13 cellular contexts compared by ENCODE assay signal in the genomic region with DNA sequence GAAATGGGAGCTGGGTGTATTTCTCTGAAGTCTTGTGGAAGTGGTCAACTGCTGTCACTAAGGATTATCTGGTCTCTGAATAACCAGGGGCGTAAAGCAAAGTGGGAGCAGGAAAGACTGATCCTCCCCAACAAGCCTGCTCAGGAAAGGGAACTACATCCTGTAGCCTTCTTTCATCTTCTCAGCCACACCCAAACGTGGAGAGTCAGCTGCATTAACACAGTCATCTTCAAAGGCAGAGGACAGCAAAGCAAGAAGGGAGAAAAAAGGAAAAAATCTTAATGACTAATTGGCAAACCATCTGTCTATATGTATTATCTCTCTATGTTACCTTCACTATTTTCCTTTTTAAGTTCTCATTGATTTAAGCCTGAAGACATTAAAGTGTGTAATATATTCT.
DNase-seq lines count a peak whose midpoint lies in the region; ATAC-seq and TF ChIP-seq lines count a peak whose summit lies in the region.
"Had no signal": no experiment of that assay in that cellular context is flagged by ENCODE, and none has a peak within 500 bp of the region (broad histone marks: within the 10 kb centered on the region; RNA-seq: fewer than 3 reads in every experiment).

No MANE protein-coding gene starts in this region.

- no peak overlapping the region for H2BK12ac ChIP-seq in neuronal stem cell (ENCODE audit: low read length)

- in situ Hi-C loops in KBM-7 (cut with MboI; ENCODE audit: low pct_unique_long_range_greater_than_20kb, low sequenced_read_pairs) = no loop called here

- no peak overlapping the region for H2AK5ac ChIP-seq in neuronal stem cell (ENCODE audit: low read depth, low read length)

- TF ChIP-seq CTCF in RWPE2 (IDR thresholded peaks at IDR 0.05; ENCODE audit: poor library complexity, severe bottlenecking) (no peak), epithelial cell of esophagus (IDR thresholded peaks at IDR 0.05; ENCODE audit: insufficient read depth, low read depth, low read length, missing control alignments) (no peak), Peyer's patch (IDR thresholded peaks at IDR 0.05) (no peak)

- DNase-seq in KBM-7 (peak; percentile 3), RWPE2 (ENCODE audit: low spot score) (no peak), epithelial cell of esophagus (ENCODE audit: low read depth) (peak; percentile 37), neuronal stem cell (ENCODE audit: low spot score) (no peak), NCI-H446 treated with DMSO at 0.1 percent for 48 hours (lab: John Stamatoyannopoulos, UW) (no peak), Peyer's patch (no peak)
- DNase-seq: CD8-positive, alpha-beta T cell; COR-L47; DND-41; GDM1; GM23248 had no signal

- no CpG with 5 or more reads among the region's 2 CpGs for WGBS in neuronal stem cell (ENCODE audit: extremely low coverage in 2 of 2, insufficient read length in 2 of 2, insufficient replicate concordance in 1 of 2), 2 donors

- ATAC-seq in RWPE2 (ENCODE audit: low read depth) = peak; percentile 44; the same call in 1 of the 3 replicates
- ATAC-seq in HG03095 (IDR thresholded peaks at IDR 0.05; ENCODE audit: unreplicated experiment) = no peak
- no peak for ATAC-seq in GM21723 (IDR thresholded peaks at IDR 0.05; ENCODE audit: unreplicated experiment)
- ATAC-seq: CD8-positive, alpha-beta T cell had no signal

- no peak overlapping the region for H4K8ac ChIP-seq in neuronal stem cell (ENCODE audit: low read depth, low read length)

- no peak overlapping the region for H3K9ac ChIP-seq in neuronal stem cell (ENCODE audit: low read depth, low read length, poor library complexity)
- H3K9ac ChIP-seq: GM23248 had no signal

- H3K27ac ChIP-seq in RWPE2 (ENCODE audit: poor library complexity, severe bottlenecking) (no peak overlapping the region), neuronal stem cell (replicated peaks; ENCODE audit: low read length) (no peak overlapping the region), Peyer's patch (no peak overlapping the region)
- H3K27ac ChIP-seq: GM23248 had no signal

- TF ChIP-seq POLR2A in Peyer's patch (IDR thresholded peaks at IDR 0.05) = no peak

- H3K79me1 ChIP-seq in neuronal stem cell (ENCODE audit: low read depth, low read length) = no peaks in the 10 kb centered on the region

- no peak overlapping the region for H2BK15ac ChIP-seq in neuronal stem cell (ENCODE audit: low read length)

- peak overlapping the region; percentile 22 for H2AFZ ChIP-seq in neuronal stem cell (ENCODE audit: low read length)
- H2AFZ ChIP-seq: GM23248 had no signal

- H3K4ac ChIP-seq in neuronal stem cell (ENCODE audit: low read length) = no peak overlapping the region

- H3K27me3 ChIP-seq in RWPE2 (ENCODE audit: insufficient read depth, poor library complexity, severe bottlenecking) (no peaks in the 10 kb centered on the region), neuronal stem cell (ENCODE audit: control insufficient read depth in 3 of 3, insufficient read depth in 3 of 3, low read depth in 1 of 3, low read length in 3 of 3) (no peaks in the 10 kb centered on the region), Peyer's patch (no peaks in the 10 kb centered on the region)

- H2BK5ac ChIP-seq in neuronal stem cell (ENCODE audit: low read length) = no peak overlapping the region

- H3K23ac ChIP-seq in neuronal stem cell (ENCODE audit: low read depth, low read length, poor library complexity) = no peak overlapping the region

- H4K91ac ChIP-seq in neuronal stem cell (ENCODE audit: low read depth, low read length, poor library complexity) = no peak overlapping the region

- no peak overlapping the region for H3K18ac ChIP-seq in neuronal stem cell (ENCODE audit: low read length)

- no peak overlapping the region for H2BK120ac ChIP-seq in neuronal stem cell (ENCODE audit: low read depth, low read length)

- H3K36me3 ChIP-seq in RWPE2 (ENCODE audit: low read depth) (no peaks in the 10 kb centered on the region), neuronal stem cell (replicated peaks in 1 of 2; ENCODE audit: control insufficient read depth in 2 of 2, insufficient read depth in 2 of 2, low read length in 2 of 2) (no peaks in the 10 kb centered on the region), Peyer's patch (no peaks in the 10 kb centered on the region)

- peaks cover 5% of the 10 kb centered on the region for H3K4me1 ChIP-seq in RWPE2 (ENCODE audit: insufficient read depth, poor library complexity, severe bottlenecking)
- H3K4me1 ChIP-seq in neuronal stem cell (ENCODE audit: control insufficient read depth in 2 of 2, insufficient read depth in 1 of 2, low read depth in 1 of 2, low read length in 2 of 2) = peaks cover 0 to 3% of the 10 kb centered on the region in 2 donors
- H3K4me1 ChIP-seq in Peyer's patch = no peaks in the 10 kb centered on the region

- no peak overlapping the region for H3K4me3 ChIP-seq in RWPE2 (ENCODE audit: severe bottlenecking)
- H3K4me3 ChIP-seq in epithelial cell of esophagus (ENCODE audit: low read length) = no peak overlapping the region
- H3K4me3 ChIP-seq in neuronal stem cell (ENCODE audit: low read length in 2 of 2) = no peak overlapping the region
- no peak overlapping the region for H3K4me3 ChIP-seq in Peyer's patch
- H3K4me3 ChIP-seq: GM23248 had no signal

- no peak overlapping the region for H3K4me2 ChIP-seq in neuronal stem cell (ENCODE audit: insufficient read depth, low read length, poor library complexity, severe bottlenecking)

- no peak overlapping the region for H3K14ac ChIP-seq in neuronal stem cell (ENCODE audit: low read length)

- no peaks in the 10 kb centered on the region for H3K9me3 ChIP-seq in RWPE2 (ENCODE audit: severe bottlenecking)
- H3K9me3 ChIP-seq in neuronal stem cell (replicated peaks in 1 of 2; ENCODE audit: control insufficient read depth in 2 of 2, insufficient read depth in 1 of 2, low read depth in 1 of 2, low read length in 2 of 2) = peaks cover 0 to 6% of the 10 kb centered on the region in 2 donors
- no peaks in the 10 kb centered on the region for H3K9me3 ChIP-seq in Peyer's patch

Comparison
In these comparisons a context has a peak if more than half of its experiments do, and no peak if none do; other contexts are left out.
1. DNase-seq: peak in KBM-7 (single experiment) and epithelial cell of esophagus (single experiment); none in RWPE2 (single experiment), neuronal stem cell (single experiment), NCI-H446 treated with DMSO at 0.1 percent for 48 hours (single experiment) and Peyer's patch (0 of 3).